In the genomic region with DNA sequence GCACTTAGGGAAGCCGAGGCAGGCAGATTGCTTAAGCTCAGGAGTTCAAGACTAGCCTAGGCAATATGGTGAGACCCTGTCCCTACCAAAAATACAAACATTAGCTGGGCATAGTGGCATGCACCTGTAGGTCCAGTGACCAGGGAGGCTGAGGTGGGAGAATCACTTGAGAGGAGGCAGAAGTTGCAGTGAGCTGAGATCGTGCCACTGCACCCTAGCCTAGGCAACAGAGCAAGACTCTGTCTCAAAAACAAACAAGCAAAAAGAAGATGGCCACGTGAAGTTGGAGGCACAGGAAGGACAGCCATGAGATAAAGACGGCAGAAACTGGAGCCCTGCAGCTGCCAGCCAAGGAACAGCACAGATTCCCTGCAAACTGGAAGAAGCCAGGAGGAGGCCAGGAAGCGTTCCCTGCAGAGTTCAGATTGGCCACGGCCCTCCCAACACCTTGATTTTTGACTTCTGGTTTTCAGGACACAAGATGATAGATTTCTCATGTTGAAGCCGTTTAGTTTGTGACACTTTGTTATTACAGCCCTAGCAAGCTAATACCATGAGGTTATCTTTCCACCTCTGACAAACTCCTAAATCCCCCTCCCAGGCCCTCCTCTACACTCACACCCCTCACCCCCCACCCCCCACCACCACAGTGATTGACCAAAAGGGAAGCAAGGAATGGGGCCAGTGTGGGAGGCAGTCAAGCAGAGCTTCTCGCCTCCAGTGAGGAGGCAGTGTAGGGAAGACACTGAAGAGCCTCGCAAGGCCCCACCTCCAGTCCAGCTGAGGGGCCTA, we compare ENCODE assay signal across 20 cellular contexts.
"Had no signal": no experiment of that assay in that cellular context is flagged by ENCODE, and none has a peak within 500 bp of the region (broad histone marks: within the 10 kb centered on the region; RNA-seq: fewer than 3 reads in every experiment).

No MANE protein-coding gene starts in this region.

- H3K4me1 Mint-ChIP-seq: memory B cell had no signal

- H3K27ac ChIP-seq: esophagus squamous epithelium, heart right ventricle, right atrium auricular region, thyroid gland, VCaP had no signal

- H3K27me3 Mint-ChIP-seq: activated naive CD4-positive, alpha-beta T cell treated with anti-CD3 and anti-CD28 coated beads, Interleukin-2, amount 50 U/mL, for 24 hours; memory B cell had no signal

- H3K4me3 Mint-ChIP-seq: activated naive CD4-positive, alpha-beta T cell treated with anti-CD3 and anti-CD28 coated beads, Interleukin-2, amount 50 U/mL, for 24 hours; memory B cell; naive thymus-derived CD4-positive, alpha-beta T cell had no signal

- H3K9me3 ChIP-seq: heart right ventricle, right atrium auricular region, thyroid gland had no signal

- H3K36me3 ChIP-seq: esophagus squamous epithelium, heart right ventricle, right atrium auricular region, thyroid gland had no signal

- H3K4me1 ChIP-seq: esophagus squamous epithelium, heart right ventricle, right atrium auricular region, thyroid gland had no signal

- DNase-seq: activated CD4-positive, alpha-beta T cell treated with anti-CD3 and anti-CD28 coated beads for 1 hour; activated CD4-positive, alpha-beta T cell treated with anti-CD3 and anti-CD28 coated beads, Interleukin-2, amount 50 U/mL, for 4 hours; activated gamma-delta T cell; dermis blood vessel endothelial cell; effector memory CD4-positive, alpha-beta T cell; esophagus squamous epithelium; heart right ventricle; immature natural killer cell; posterior cingulate gyrus; stimulated activated CD4-positive, alpha-beta T cell treated with anti-CD3 and anti-CD28 coated beads, Interleukin-12 subunit alpha, Interleukin-12 subunit beta, amount 100 ng/mL, for 4 hours; stimulated activated CD4-positive, alpha-beta T cell treated with anti-CD3 and anti-CD28 coated beads, Interleukin-1b, Interleukin-23, amount 100 ng/mL, for 48 hours; stimulated activated CD8-positive, alpha-beta memory T cell treated with anti-CD3 and anti-CD28 coated beads, Interleukin-4, amount 100 ng/mL, for 48 hours; stimulated activated naive CD4-positive, alpha-beta T cell; T-helper 2 cell; thyroid gland had no signal

- H3K36me3 Mint-ChIP-seq: activated naive CD4-positive, alpha-beta T cell treated with anti-CD3 and anti-CD28 coated beads, Interleukin-2, amount 50 U/mL, for 24 hours; immature natural killer cell; naive thymus-derived CD4-positive, alpha-beta T cell had no signal

- H3K4me3 ChIP-seq: esophagus squamous epithelium, heart right ventricle, right atrium auricular region, thyroid gland had no signal

- H3K27me3 ChIP-seq: esophagus squamous epithelium, right atrium auricular region, thyroid gland had no signal

- H3K9me3 Mint-ChIP-seq: activated naive CD4-positive, alpha-beta T cell treated with anti-CD3 and anti-CD28 coated beads, Interleukin-2, amount 50 U/mL, for 24 hours; immature natural killer cell had no signal

- ATAC-seq: heart right ventricle; naive thymus-derived CD4-positive, alpha-beta T cell had no signal

- H3K27ac Mint-ChIP-seq: activated naive CD4-positive, alpha-beta T cell treated with anti-CD3 and anti-CD28 coated beads, Interleukin-2, amount 50 U/mL, for 24 hours; memory B cell had no signal
